In genomic region chr5:104186510-104186909, GRCh38 we compare ENCODE assay signal across 29 cellular contexts.
"Had no signal": no experiment of that assay in that cellular context is flagged by ENCODE, and none has a peak within 500 bp of the region (broad histone marks: within the 10 kb centered on the region; RNA-seq: fewer than 3 reads in every experiment).

No MANE protein-coding gene starts in this region.

- H3K27ac ChIP-seq: adrenal gland, cardiac muscle cell, colonic mucosa, esophagus muscularis mucosa, foreskin keratinocyte, gastroesophageal sphincter, VCaP had no signal

- H3K4me1 ChIP-seq: adrenal gland, body of pancreas, colonic mucosa, esophagus muscularis mucosa, foreskin keratinocyte, gastroesophageal sphincter, heart right ventricle had no signal

- DNase-seq: activated B cell treated with CpG ODN at 0.5 μM for 24 hours; activated CD4-positive, alpha-beta T cell treated with anti-CD3 and anti-CD28 coated beads for 48 hours; activated CD4-positive, alpha-beta T cell treated with anti-CD3 and anti-CD28 coated beads, Interleukin-2, amount 50 U/mL, for 1 hour; activated CD4-positive, alpha-beta T cell treated with anti-CD3 and anti-CD28 coated beads, Interleukin-2, amount 50 U/mL, for 48 hours; activated CD8-positive, alpha-beta memory T cell treated with anti-CD3 and anti-CD28 coated beads, Interleukin-2, amount 10 ng/mL, durations not matched to agents 7 days and 5 days; activated CD8-positive, alpha-beta memory T cell treated with anti-CD3 and anti-CD28 coated beads, Interleukin-2, amount 50 U/mL, for 4 hours; activated CD8-positive, alpha-beta T cell treated with anti-CD3 and anti-CD28 coated beads, Interleukin-2, amount 10 ng/mL, durations not matched to agents 7 days and 5 days; activated effector memory CD4-positive, alpha-beta T cell treated with anti-CD3 and anti-CD28 coated beads, Interleukin-2, amount 50 U/mL, for 16 hours; activated naive CD4-positive, alpha-beta T cell treated with anti-CD3 and anti-CD28 coated beads for 36 hours; activated naive CD8-positive, alpha-beta T cell treated with anti-CD3 and anti-CD28 coated beads for 36 hours; activated naive CD8-positive, alpha-beta T cell treated with anti-CD3 and anti-CD28 coated beads, Interleukin-2, amount 50 U/mL, for 24 hours; activated T-cell treated with anti-CD3 and anti-CD28 coated beads, Interleukin-2, amount 50 U/mL, for 1 hour; activated T-cell treated with anti-CD3 and anti-CD28 coated beads, Interleukin-2, amount 50 U/mL, for 48 hours; adrenal gland; aorta; central memory CD4-positive, alpha-beta T cell; cerebellar nuclear complex; colonic mucosa; dermis blood vessel endothelial cell; effector CD4-positive, alpha-beta T cell; effector memory CD8-positive, alpha-beta T cell had no signal

- H3K4me3 ChIP-seq: adrenal gland, body of pancreas, cardiac muscle cell, colonic mucosa, esophagus muscularis mucosa, gastroesophageal sphincter, heart right ventricle had no signal

- H3K9me3 ChIP-seq: adrenal gland, colonic mucosa, esophagus muscularis mucosa, gastroesophageal sphincter had no signal

- ATAC-seq: activated CD4-positive, CD25-positive, alpha-beta regulatory T cell treated with anti-CD3 and anti-CD28 coated beads, Interleukin-2, amount 50 U/mL, for 24 hours; activated CD8-positive, alpha-beta memory T cell treated with anti-CD3 and anti-CD28 coated beads, Interleukin-2, amount 10 ng/mL, durations not matched to agents 7 days and 5 days; activated CD8-positive, alpha-beta T cell treated with anti-CD3 and anti-CD28 coated beads, Interleukin-2, amount 10 ng/mL, durations not matched to agents 7 days and 5 days; activated naive CD8-positive, alpha-beta T cell treated with anti-CD3 and anti-CD28 coated beads, Interleukin-2, amount 50 U/mL, for 24 hours; effector memory CD8-positive, alpha-beta T cell; gastroesophageal sphincter had no signal

- H3K27me3 ChIP-seq: adrenal gland, body of pancreas, cardiac muscle cell, colonic mucosa, esophagus muscularis mucosa, foreskin keratinocyte, gastroesophageal sphincter, heart right ventricle had no signal

- H3K36me3 ChIP-seq: adrenal gland, cardiac muscle cell, colonic mucosa, esophagus muscularis mucosa, gastroesophageal sphincter, heart right ventricle had no signal
